In genomic region chr9:115997923-115998322, GRCh38 we compare ENCODE assay signal across 15 cellular contexts.
DNase-seq lines count a peak whose midpoint lies in the region; ATAC-seq and TF ChIP-seq lines count a peak whose summit lies in the region.
"Had no signal": no experiment of that assay in that cellular context is flagged by ENCODE, and none has a peak within 500 bp of the region (broad histone marks: within the 10 kb centered on the region; RNA-seq: fewer than 3 reads in every experiment).

No MANE protein-coding gene starts in this region.

- H3K4me3 ChIP-seq in SJCRH30: no peak overlapping the region
- no peak overlapping the region for H3K4me3 ChIP-seq in fibroblast of pulmonary artery (replicated peaks; ENCODE audit: low read depth, low read length)
- H3K4me3 ChIP-seq in skeletal muscle satellite cell (ENCODE audit: low read length): no peak overlapping the region
- H3K4me3 ChIP-seq: body of pancreas had no signal

- H3K27ac ChIP-seq in SJCRH30: no peak overlapping the region
- H3K27ac ChIP-seq: body of pancreas, parathyroid adenoma had no signal

- H3K36me3 ChIP-seq in SJCRH30 (no peaks in the 10 kb centered on the region), skeletal muscle satellite cell (ENCODE audit: insufficient read depth, low read length) (no peaks in the 10 kb centered on the region)

- H3K9me3 ChIP-seq in SJCRH30 (replicated peaks) (no peaks in the 10 kb centered on the region), skeletal muscle satellite cell (replicated peaks; ENCODE audit: low read length) (no peaks in the 10 kb centered on the region)
- H3K9me3 ChIP-seq: body of pancreas had no signal

- no peak for TF ChIP-seq CTCF in fibroblast of pulmonary artery (IDR thresholded peaks at IDR 0.05; ENCODE audit: low read length, missing control alignments)

- intact Hi-C loops in activated T-helper 2 cell treated with anti-CD3 and anti-CD28 coated beads, Interferon-gamma antibody, Interleukin-2, Interleukin-4, amounts not matched to agents 10 μg/mL and 5 μg/mL and 100 μg/mL, durations not matched to agents 14 hours and 24 hours and 36 hours (cut with micrococcal nuclease): no loop called here

- peak overlapping the region; percentile 37 for H3K4me2 ChIP-seq in skeletal muscle satellite cell (ENCODE audit: low read length)

- no peak overlapping the region for H3K4me3 Mint-ChIP-seq in activated T-helper 2 cell treated with anti-CD3 and anti-CD28 coated beads, Interferon-gamma antibody, Interleukin-2, Interleukin-4, amounts not matched to agents 10 μg/mL and 5 μg/mL and 100 μg/mL, durations not matched to agents 14 hours and 24 hours and 36 hours (ENCODE audit: low read depth)
- H3K4me3 Mint-ChIP-seq in naive thymus-derived CD8-positive, alpha-beta T cell: no peak overlapping the region
- H3K4me3 Mint-ChIP-seq: activated CD8-positive, alpha-beta T cell treated with anti-CD3 and anti-CD28 coated beads for 36 hours; activated T-helper 17 cell treated with anti-CD3 and anti-CD28 coated beads, Interleukin-2, amount 50 U/mL, for 72 hours; CD4-positive, CD25-positive, alpha-beta regulatory T cell had no signal

- peak overlapping the region; percentile 54 for H3K9ac ChIP-seq in skeletal muscle satellite cell (ENCODE audit: low read depth, low read length)
- H3K9ac ChIP-seq: parathyroid adenoma had no signal

- no peaks in the 10 kb centered on the region for H3K9me3 Mint-ChIP-seq in activated T-helper 2 cell treated with anti-CD3 and anti-CD28 coated beads, Interferon-gamma antibody, Interleukin-2, Interleukin-4, amounts not matched to agents 10 μg/mL and 5 μg/mL and 100 μg/mL, durations not matched to agents 14 hours and 24 hours and 36 hours
- peaks cover 0 to 9% (median 0%) of the 10 kb centered on the region in 9 donors for H3K9me3 Mint-ChIP-seq in naive thymus-derived CD8-positive, alpha-beta T cell

- no peaks in the 10 kb centered on the region for H3K36me3 Mint-ChIP-seq in activated T-helper 2 cell treated with anti-CD3 and anti-CD28 coated beads, Interferon-gamma antibody, Interleukin-2, Interleukin-4, amounts not matched to agents 10 μg/mL and 5 μg/mL and 100 μg/mL, durations not matched to agents 14 hours and 24 hours and 36 hours (ENCODE audit: low read depth)
- H3K36me3 Mint-ChIP-seq in naive thymus-derived CD8-positive, alpha-beta T cell: no peaks in the 10 kb centered on the region
- H3K36me3 Mint-ChIP-seq: CD4-positive, CD25-positive, alpha-beta regulatory T cell had no signal

- POLR2A ChIA-PET in naive thymus-derived CD8-positive, alpha-beta T cell (lab: Charles Lee): no interaction called here

- H3K4me1 ChIP-seq in SJCRH30: peaks cover 3% of the 10 kb centered on the region; the same call in 1 of the 2 replicates
- H3K4me1 ChIP-seq in skeletal muscle satellite cell (ENCODE audit: control insufficient read depth, insufficient read depth, low read length): peaks cover 50% of the 10 kb centered on the region
- H3K4me1 ChIP-seq: parathyroid adenoma had no signal

- no peak for ATAC-seq in naive thymus-derived CD8-positive, alpha-beta T cell
- ATAC-seq: activated CD8-positive, alpha-beta T cell treated with anti-CD3 and anti-CD28 coated beads for 36 hours; activated T-helper 17 cell treated with anti-CD3 and anti-CD28 coated beads, Interleukin-2, amount 50 U/mL, for 72 hours; body of pancreas had no signal

- peak; percentile 40 for DNase-seq in GM03348 (ENCODE audit: low spot score)
- peak; percentile 7 to 38 for DNase-seq in SJCRH30
- peak; percentile 88 for DNase-seq in fibroblast of pulmonary artery (ENCODE audit: low read depth)
- DNase-seq in activated T-helper 2 cell treated with anti-CD3 and anti-CD28 coated beads, Interferon-gamma antibody, Interleukin-2, Interleukin-4, amounts not matched to agents 10 μg/mL and 5 μg/mL and 100 μg/mL, durations not matched to agents 14 hours and 24 hours and 36 hours (ENCODE audit: low spot score): no peak
- no peak for DNase-seq in naive thymus-derived CD8-positive, alpha-beta T cell
- DNase-seq in NOMO-1 (lab: John Stamatoyannopoulos, UW; ENCODE audit: unreplicated experiment in 2 of 2): no peak
- DNase-seq: activated CD8-positive, alpha-beta T cell treated with anti-CD3 and anti-CD28 coated beads for 36 hours; body of pancreas; CD4-positive, CD25-positive, alpha-beta regulatory T cell; effector CD8-positive, alpha-beta T cell; islet precursor cell; NCI-H1048 had no signal

- H3K27me3 ChIP-seq in SJCRH30: no peaks in the 10 kb centered on the region
- no peaks in the 10 kb centered on the region for H3K27me3 ChIP-seq in skeletal muscle satellite cell (ENCODE audit: control insufficient read depth, insufficient read depth, low read length)
- H3K27me3 ChIP-seq: body of pancreas had no signal

- no peaks in the 10 kb centered on the region for H3K27me3 Mint-ChIP-seq in activated T-helper 2 cell treated with anti-CD3 and anti-CD28 coated beads, Interferon-gamma antibody, Interleukin-2, Interleukin-4, amounts not matched to agents 10 μg/mL and 5 μg/mL and 100 μg/mL, durations not matched to agents 14 hours and 24 hours and 36 hours (ENCODE audit: low read depth)
- peaks cover 0 to 4% (median 0%) of the 10 kb centered on the region in 5 donors for H3K27me3 Mint-ChIP-seq in naive thymus-derived CD8-positive, alpha-beta T cell
- H3K27me3 Mint-ChIP-seq: activated CD8-positive, alpha-beta T cell treated with anti-CD3 and anti-CD28 coated beads for 36 hours had no signal

- no peaks in the 10 kb centered on the region for H3K4me1 Mint-ChIP-seq in activated T-helper 2 cell treated with anti-CD3 and anti-CD28 coated beads, Interferon-gamma antibody, Interleukin-2, Interleukin-4, amounts not matched to agents 10 μg/mL and 5 μg/mL and 100 μg/mL, durations not matched to agents 14 hours and 24 hours and 36 hours (ENCODE audit: low read depth)
- no peaks in the 10 kb centered on the region for H3K4me1 Mint-ChIP-seq in naive thymus-derived CD8-positive, alpha-beta T cell
- H3K4me1 Mint-ChIP-seq: activated T-helper 17 cell treated with anti-CD3 and anti-CD28 coated beads, Interleukin-2, amount 50 U/mL, for 72 hours; CD4-positive, CD25-positive, alpha-beta regulatory T cell had no signal

- no peak overlapping the region for H3K27ac Mint-ChIP-seq in activated T-helper 2 cell treated with anti-CD3 and anti-CD28 coated beads, Interferon-gamma antibody, Interleukin-2, Interleukin-4, amounts not matched to agents 10 μg/mL and 5 μg/mL and 100 μg/mL, durations not matched to agents 14 hours and 24 hours and 36 hours
- H3K27ac Mint-ChIP-seq in naive thymus-derived CD8-positive, alpha-beta T cell: no peak overlapping the region
- H3K27ac Mint-ChIP-seq: activated CD8-positive, alpha-beta T cell treated with anti-CD3 and anti-CD28 coated beads for 36 hours; activated T-helper 17 cell treated with anti-CD3 and anti-CD28 coated beads, Interleukin-2, amount 50 U/mL, for 72 hours; CD4-positive, CD25-positive, alpha-beta regulatory T cell had no signal

Comparison
In these comparisons a context has a peak if more than half of its experiments do, and no peak if none do; other contexts are left out.
1. DNase-seq: peak in GM03348 (single experiment), SJCRH30 (2 of 2) and fibroblast of pulmonary artery (single experiment); none in activated T-helper 2 cell treated with anti-CD3 and anti-CD28 coated beads, Interferon-gamma antibody, Interleukin-2, Interleukin-4, amounts not matched to agents 10 μg/mL and 5 μg/mL and 100 μg/mL, durations not matched to agents 14 hours and 24 hours and 36 hours (single experiment), naive thymus-derived CD8-positive, alpha-beta T cell (0 of 10) and NOMO-1 (0 of 2).